ENCODE assay signal across 1 cellular context in genomic region chr1:32695098-32695904, GRCh38.
TF ChIP-seq lines count a peak whose summit lies in the region.

No MANE protein-coding gene starts in this region.

TF ChIP-seq in endothelial cell of umbilical vein, 7 proteins besides CTCF, POLR2A, EP300 and RAD21:
- no peak for TF ChIP-seq JUN (IDR thresholded peaks at IDR 0.05; ENCODE audit: borderline replicate concordance, insufficient read depth, insufficient read length, low read depth)
- TF ChIP-seq GATA2 (IDR thresholded peaks at IDR 0.05; ENCODE audit: insufficient read depth, insufficient read length, low read depth, low read length), result no peak
- TF ChIP-seq POLR2AphosphoS5 (IDR thresholded peaks at IDR 0.05; ENCODE audit: insufficient read depth, low read depth, low read length), result peak; percentile 34
- no peak for TF ChIP-seq MAX (IDR thresholded peaks at IDR 0.05; ENCODE audit: insufficient read depth, insufficient read length)
